28 cellular contexts compared by ENCODE assay signal in the genomic region with DNA sequence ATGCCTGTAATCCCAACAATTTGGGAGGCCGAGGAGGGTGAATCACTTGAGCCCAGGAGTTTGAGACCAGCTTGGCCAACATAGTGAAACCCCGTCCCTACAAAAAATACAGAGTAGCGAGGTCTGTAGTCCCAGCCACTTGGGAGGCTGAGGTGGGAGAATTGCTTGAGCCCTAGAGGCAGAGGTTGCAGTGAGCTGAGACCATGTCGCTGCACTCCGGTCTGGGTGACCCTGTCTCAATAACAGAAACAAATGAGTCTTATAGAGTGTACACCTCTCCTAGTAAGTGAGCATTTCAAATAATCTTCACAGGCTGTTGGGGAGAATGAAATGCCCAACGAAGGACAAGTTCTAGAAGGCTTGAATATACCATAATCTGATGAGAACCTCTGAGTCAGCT. TPM values are rescaled to one million over a fixed set of nuclear protein-coding genes. Genes with fewer than 3 reads are reported as not detected.
"Had no signal": no experiment of that assay in that cellular context is flagged by ENCODE, and none has a peak within 500 bp of the region (broad histone marks: within the 10 kb centered on the region; RNA-seq: fewer than 3 reads in every experiment).

No MANE protein-coding gene starts in this region.

- H3K79me2 ChIP-seq: parathyroid adenoma had no signal

- H3K4me3 Mint-ChIP-seq: natural killer cell; nephron; neural progenitor cell; stimulated activated effector memory CD8-positive, alpha-beta T cell treated with anti-CD3 and anti-CD28 coated beads, Interleukin-12 subunit alpha, Interleukin-12 subunit beta, amount 100 ng/mL, for 72 hours; stimulated activated naive B cell treated with anti-CD40 and anti-IgM and Interleukin-4, amounts not matched to agents 10 μg/mL and 1 μg/mL and 100 μg/mL, for 72 hours; stimulated activated naive CD8-positive, alpha-beta T cell treated with anti-CD3 and anti-CD28 coated beads, Interleukin-15, Interleukin-2, amounts not matched to agents 100 ng/mL and 50 ng/mL, for 24 hours had no signal

- H3K4me2 ChIP-seq: neural progenitor cell had no signal

- H3K9me3 ChIP-seq: ovary, psoas muscle, right lobe of liver, sigmoid colon, stomach, thoracic aorta, thyroid gland, tibial nerve, upper lobe of left lung, uterus had no signal

- H3K36me3 ChIP-seq: ovary, right lobe of liver, sigmoid colon, stomach, thoracic aorta, thyroid gland, upper lobe of left lung, uterus had no signal

- H3K4me1 ChIP-seq: psoas muscle had no signal

- H3K9me3 Mint-ChIP-seq: natural killer cell; nephron; neural progenitor cell; stimulated activated effector memory CD8-positive, alpha-beta T cell treated with anti-CD3 and anti-CD28 coated beads, Interleukin-12 subunit alpha, Interleukin-12 subunit beta, amount 100 ng/mL, for 72 hours; stimulated activated naive B cell treated with anti-CD40 and anti-IgM and Interleukin-4, amounts not matched to agents 10 μg/mL and 1 μg/mL and 100 μg/mL, for 72 hours; stimulated activated naive CD8-positive, alpha-beta T cell treated with anti-CD3 and anti-CD28 coated beads, Interleukin-15, Interleukin-2, amounts not matched to agents 100 ng/mL and 50 ng/mL, for 24 hours had no signal

- H3K4me1 Mint-ChIP-seq: stimulated activated effector memory CD8-positive, alpha-beta T cell treated with anti-CD3 and anti-CD28 coated beads, Interleukin-12 subunit alpha, Interleukin-12 subunit beta, amount 100 ng/mL, for 72 hours had no signal

- H3K27me3 ChIP-seq: neural progenitor cell, ovary, thyroid gland, tibial nerve had no signal

- H3K27ac Mint-ChIP-seq: natural killer cell; nephron; neural progenitor cell; progenitor cell of endocrine pancreas; stimulated activated effector memory CD8-positive, alpha-beta T cell treated with anti-CD3 and anti-CD28 coated beads, Interleukin-12 subunit alpha, Interleukin-12 subunit beta, amount 100 ng/mL, for 72 hours; stimulated activated naive B cell treated with anti-CD40 and anti-IgM and Interleukin-4, amounts not matched to agents 10 μg/mL and 1 μg/mL and 100 μg/mL, for 72 hours; stimulated activated naive CD8-positive, alpha-beta T cell treated with anti-CD3 and anti-CD28 coated beads, Interleukin-15, Interleukin-2, amounts not matched to agents 100 ng/mL and 50 ng/mL, for 24 hours had no signal

- DNase-seq: natural killer cell; occipital lobe; ovary; posterior cingulate gyrus; psoas muscle; right cardiac atrium; right lobe of liver; sigmoid colon; small intestine; stimulated activated CD4-positive, alpha-beta T cell treated with anti-CD3 and anti-CD28 coated beads, Interleukin-15, amount 100 ng/mL, for 24 hours; stimulated activated CD4-positive, alpha-beta T cell treated with anti-CD3 and anti-CD28 coated beads, Interleukin-2, amount 100 ng/mL, for 24 hours; stimulated activated CD4-positive, alpha-beta T cell treated with anti-CD3 and anti-CD28 coated beads, Interleukin-2, amount 100 ng/mL, for 48 hours; stimulated activated CD4-positive, alpha-beta T cell treated with anti-CD3 and anti-CD28 coated beads, Interleukin-4, amount 100 ng/mL, for 24 hours; stimulated activated naive B cell treated with anti-CD40 and anti-IgM and Interleukin-4, amounts not matched to agents 10 μg/mL and 1 μg/mL and 100 μg/mL, for 72 hours; stimulated activated naive CD4-positive, alpha-beta T cell treated with Interleukin-2 at 50 U/mL for 16 hours; stomach; thyroid gland; trophoblast cell; upper lobe of left lung; uterus had no signal

- ATAC-seq: natural killer cell; psoas muscle; right cardiac atrium; right lobe of liver; stimulated activated effector memory CD8-positive, alpha-beta T cell treated with anti-CD3 and anti-CD28 coated beads, Interleukin-12 subunit alpha, Interleukin-12 subunit beta, amount 100 ng/mL, for 72 hours; stimulated activated naive B cell treated with anti-CD40 and anti-IgM and Interleukin-4, amounts not matched to agents 10 μg/mL and 1 μg/mL and 100 μg/mL, for 72 hours had no signal

- H3K9ac ChIP-seq: neural progenitor cell, parathyroid adenoma had no signal

- H3K4me3 ChIP-seq: neural progenitor cell, ovary, psoas muscle, right lobe of liver, sigmoid colon, stomach, thoracic aorta, thyroid gland, tibial nerve, upper lobe of left lung, uterus had no signal

- H2AFZ ChIP-seq: neural progenitor cell, parathyroid adenoma had no signal

- H3K27ac ChIP-seq: neural progenitor cell, ovary, psoas muscle, right lobe of liver, sigmoid colon, stomach, thoracic aorta, thyroid gland, tibial nerve, upper lobe of left lung, uterus had no signal

- H3K36me3 Mint-ChIP-seq: stimulated activated effector memory CD8-positive, alpha-beta T cell treated with anti-CD3 and anti-CD28 coated beads, Interleukin-12 subunit alpha, Interleukin-12 subunit beta, amount 100 ng/mL, for 72 hours; stimulated activated naive B cell treated with anti-CD40 and anti-IgM and Interleukin-4, amounts not matched to agents 10 μg/mL and 1 μg/mL and 100 μg/mL, for 72 hours had no signal

- FAIRE-seq: small intestine had no signal

RNA-seq across cellular contexts. Expression of gene UCHL1, which starts 5.5 kb away (rescaled TPM):
- total RNA-seq: natural killer cell had no signal
